ENCODE assay signal across 9 cellular contexts in genomic region chr12:80763874-80764273, GRCh38. TPM values are rescaled to one million over a fixed set of nuclear protein-coding genes. Genes with fewer than 3 reads are reported as not detected.
DNase-seq lines count a peak whose midpoint lies in the region; ATAC-seq and TF ChIP-seq lines count a peak whose summit lies in the region.
"Had no signal": no experiment of that assay in that cellular context is flagged by ENCODE, and none has a peak within 500 bp of the region (broad histone marks: within the 10 kb centered on the region; RNA-seq: fewer than 3 reads in every experiment).

No MANE protein-coding gene starts in this region.

- intact Hi-C loops in lower lobe of right lung (cut with DNase I) (loop anchor here (10.0 kb wide), 1 partner anchor 349 kb away; no protein-coding TSS in a partner anchor), posterior vena cava (cut with DNase I) (loop anchor here in 1 of 2 donors (10.0 kb wide), 1 partner anchor 349 kb away; no protein-coding TSS in a partner anchor)

- CTCF ChIA-PET in AG04449 (lab: Yijun Ruan, JAX), result interaction anchor here (0.6 to 3.9 kb wide), 11 partner anchors 9 to 1367 kb away, joined by 3 to 34 read pairs (median 7); no protein-coding TSS in a partner anchor

- H3K27me3 ChIP-seq in lower lobe of right lung (ENCODE audit: low read depth), result no peaks in the 10 kb centered on the region

- in situ Hi-C loops in GM13977 (cut with MboI; ENCODE audit: low pct_unique_long_range_greater_than_20kb, low sequenced_read_pairs, unreplicated experiment), result no loop called here

- ATAC-seq in lower lobe of right lung (no peak), HG02884 (IDR thresholded peaks at IDR 0.05; ENCODE audit: unreplicated experiment) (no peak)

- DNase-seq in AG04449 (ENCODE audit: low read depth, low spot score) (no peak), GM13977 (ENCODE audit: low spot score) (no peak), NCI-H146 treated with DMSO at 0.1 percent for 48 hours (lab: John Stamatoyannopoulos, UW; ENCODE audit: unreplicated experiment) (peak; percentile 53), astrocyte of the hippocampus (ENCODE audit: low read depth, low spot score) (peak; percentile 71), lower lobe of right lung (no peak), posterior vena cava (ENCODE audit: low spot score) (no peak)
- DNase-seq in activated CD4-positive, CD25-positive, alpha-beta regulatory T cell (lab: John Stamatoyannopoulos, UW), result no peak

- POLR2A ChIA-PET in AG04449 (lab: Yijun Ruan, JAX), result interaction anchor here (0.7 kb wide), 1 partner anchor 443 kb away, joined by 6 read pairs; no protein-coding TSS in a partner anchor

- TF ChIP-seq CTCF in AG04449 (IDR thresholded peaks at IDR 0.05; ENCODE audit: insufficient read depth, low read length, missing control alignments) (peak; percentile 22), GM13977 (IDR thresholded peaks at IDR 0.05; ENCODE audit: extremely low read depth, insufficient read depth, missing control alignments) (peak; percentile 42), lower lobe of right lung (IDR thresholded peaks at IDR 0.05) (peak; percentile 59)

- H3K4me3 ChIP-seq in AG04449 (ENCODE audit: low read depth, low read length), result no peak overlapping the region
- no peak overlapping the region for H3K4me3 ChIP-seq in lower lobe of right lung

- H3K4me1 ChIP-seq in lower lobe of right lung, result no peaks in the 10 kb centered on the region

- H3K36me3 ChIP-seq in lower lobe of right lung, result no peaks in the 10 kb centered on the region

- no peaks in the 10 kb centered on the region for H3K9me3 ChIP-seq in lower lobe of right lung

- H3K27ac ChIP-seq in lower lobe of right lung, result no peak overlapping the region
- H3K27ac ChIP-seq: epithelial cell of prostate had no signal

RNA-seq across cellular contexts. Expression of gene MYF5, which starts 47.2 kb away (rescaled TPM):
- not detected for total RNA-seq in lower lobe of right lung
- total RNA-seq in posterior vena cava, result not detected

RNA-seq across cellular contexts. Expression of gene MYF6, which starts 56.4 kb away (rescaled TPM):
- total RNA-seq in lower lobe of right lung (not detected), posterior vena cava (not detected)

Comparison
In these comparisons a context has a peak if more than half of its experiments do, and no peak if none do; other contexts are left out.
1. DNase-seq: peak in NCI-H146 treated with DMSO at 0.1 percent for 48 hours (single experiment) and astrocyte of the hippocampus (single experiment); none in AG04449 (single experiment), GM13977 (single experiment), lower lobe of right lung (single experiment), activated CD4-positive, CD25-positive, alpha-beta regulatory T cell (0 of 4) and posterior vena cava (single experiment).
2. Peak in every context shown above with its lines, with median percentiles within 50 percentile points of each other: CTCF ChIP-seq.